Comparison of ENCODE assay signal across 18 cellular contexts in genomic region chr16:57432505-57432904, GRCh38. TPM values are rescaled to one million over a fixed set of nuclear protein-coding genes. Genes with fewer than 3 reads are reported as not detected.
A peak's percentile ranks its signal among the peaks of the same experiment; 100 is the strongest.
DNase-seq lines count a peak whose midpoint lies in the region; ATAC-seq and TF ChIP-seq lines count a peak whose summit lies in the region.
"Had no signal": no experiment of that assay in that cellular context is flagged by ENCODE, and none has a peak within 500 bp of the region (broad histone marks: within the 10 kb centered on the region; RNA-seq: fewer than 3 reads in every experiment).

No MANE protein-coding gene starts in this region.

- peaks cover 0 to 9% (median 0%) of the 10 kb centered on the region in 4 donors for H3K4me1 ChIP-seq in right lobe of liver
- H3K4me1 ChIP-seq in thymus (ENCODE audit: control insufficient read depth, insufficient read depth, low read length): peaks cover 23% of the 10 kb centered on the region
- H3K4me1 ChIP-seq: SJCRH30 had no signal

- no peak for ATAC-seq in activated naive CD4-positive, alpha-beta T cell treated with anti-CD3 and anti-CD28 coated beads, Interleukin-2, amount 50 U/mL, for 72 hours
- ATAC-seq in activated naive CD8-positive, alpha-beta T cell treated with anti-CD3 and anti-CD28 coated beads, Interleukin-2, amount 10 ng/mL, durations not matched to agents 7 days and 5 days (ENCODE audit: low read depth): no peak
- ATAC-seq in right lobe of liver: peak in 3 of 4 donors; percentile 45 to 75 (median 62)

- no peak for TF ChIP-seq CTCF in right lobe of liver (IDR thresholded peaks at IDR 0.05)

- TF ChIP-seq POLR2A in right lobe of liver (IDR thresholded peaks at IDR 0.05): no peak

- WGBS in right lobe of liver (ENCODE audit: insufficient coverage, low coverage, low lambda C conversion rate, missing lambda C conversion rate): 80% methylated on average over 2 of the region's 2 CpGs
- WGBS in thymus: 97% methylated on average over 2 of the region's 2 CpGs

- no peaks in the 10 kb centered on the region for H3K27me3 Mint-ChIP-seq in activated naive CD4-positive, alpha-beta T cell treated with anti-CD3 and anti-CD28 coated beads, Interleukin-2, amount 50 U/mL, for 24 hours
- H3K27me3 Mint-ChIP-seq in activated naive CD8-positive, alpha-beta T cell treated with anti-CD3 and anti-CD28 coated beads, Interleukin-2, amount 10 ng/mL, durations not matched to agents 7 days and 5 days: no peaks in the 10 kb centered on the region

- H3K9me3 Mint-ChIP-seq in activated naive CD4-positive, alpha-beta T cell treated with anti-CD3 and anti-CD28 coated beads, Interleukin-2, amount 50 U/mL, for 24 hours: no peaks in the 10 kb centered on the region
- H3K9me3 Mint-ChIP-seq in activated naive CD4-positive, alpha-beta T cell treated with anti-CD3 and anti-CD28 coated beads, Interleukin-2, amount 50 U/mL, for 72 hours: no peaks in the 10 kb centered on the region
- H3K9me3 Mint-ChIP-seq in activated naive CD8-positive, alpha-beta T cell treated with anti-CD3 and anti-CD28 coated beads, Interleukin-2, amount 10 ng/mL, durations not matched to agents 7 days and 5 days: no peaks in the 10 kb centered on the region

- H3K4me1 Mint-ChIP-seq in activated naive CD4-positive, alpha-beta T cell treated with anti-CD3 and anti-CD28 coated beads, Interleukin-2, amount 50 U/mL, for 24 hours: peaks cover 34% of the 10 kb centered on the region
- H3K4me1 Mint-ChIP-seq in activated naive CD8-positive, alpha-beta T cell treated with anti-CD3 and anti-CD28 coated beads, Interleukin-2, amount 10 ng/mL, durations not matched to agents 7 days and 5 days: peaks cover 3% of the 10 kb centered on the region

- H3K4me3 Mint-ChIP-seq in activated naive CD4-positive, alpha-beta T cell treated with anti-CD3 and anti-CD28 coated beads, Interleukin-2, amount 50 U/mL, for 24 hours: no peak overlapping the region
- H3K4me3 Mint-ChIP-seq in activated naive CD8-positive, alpha-beta T cell treated with anti-CD3 and anti-CD28 coated beads, Interleukin-2, amount 10 ng/mL, durations not matched to agents 7 days and 5 days: no peak overlapping the region

- H3K27ac ChIP-seq in right lobe of liver (no peak overlapping the region), thymus (ENCODE audit: low read depth) (peak overlapping the region; percentile 81)
- H3K27ac ChIP-seq: BLaER1 treated with 17β-estradiol and CSF1 and Interleukin-3, amounts not matched to agents 10 nM and 100 nM; RWPE1; SJCRH30 had no signal

- H3K4me3 ChIP-seq in right lobe of liver (no peak overlapping the region), thymus (ENCODE audit: low read length) (no peak overlapping the region)
- H3K4me3 ChIP-seq: BLaER1 treated with 17β-estradiol and CSF1 and Interleukin-3, amounts not matched to agents 10 nM and 100 nM; SJCRH30 had no signal

- H3K27me3 ChIP-seq in right lobe of liver (no peaks in the 10 kb centered on the region), thymus (ENCODE audit: control insufficient read depth, insufficient read depth) (no peaks in the 10 kb centered on the region)
- H3K27me3 ChIP-seq: BLaER1 treated with 17β-estradiol and CSF1 and Interleukin-3, amounts not matched to agents 10 nM and 100 nM; SJCRH30 had no signal

- peaks cover 28% of the 10 kb centered on the region for H3K36me3 Mint-ChIP-seq in activated naive CD4-positive, alpha-beta T cell treated with anti-CD3 and anti-CD28 coated beads, Interleukin-2, amount 50 U/mL, for 24 hours
- peaks cover 16 to 17% of the 10 kb centered on the region in 2 donors for H3K36me3 Mint-ChIP-seq in activated naive CD4-positive, alpha-beta T cell treated with anti-CD3 and anti-CD28 coated beads, Interleukin-2, amount 50 U/mL, for 72 hours
- H3K36me3 Mint-ChIP-seq in activated naive CD8-positive, alpha-beta T cell treated with anti-CD3 and anti-CD28 coated beads, Interleukin-2, amount 10 ng/mL, durations not matched to agents 7 days and 5 days: peaks cover 39% of the 10 kb centered on the region

- H3K9me3 ChIP-seq in right lobe of liver: no peaks in the 10 kb centered on the region
- no peaks in the 10 kb centered on the region for H3K9me3 ChIP-seq in thymus (ENCODE audit: control insufficient read depth)
- H3K9me3 ChIP-seq: BLaER1 treated with 17β-estradiol and CSF1 and Interleukin-3, amounts not matched to agents 10 nM and 100 nM; SJCRH30 had no signal

- peak overlapping the region; percentile 77 for H3K27ac Mint-ChIP-seq in activated naive CD4-positive, alpha-beta T cell treated with anti-CD3 and anti-CD28 coated beads, Interleukin-2, amount 50 U/mL, for 24 hours
- peak overlapping the region in 1 of 2 donors; percentile 88 for H3K27ac Mint-ChIP-seq in activated naive CD4-positive, alpha-beta T cell treated with anti-CD3 and anti-CD28 coated beads, Interleukin-2, amount 50 U/mL, for 72 hours
- H3K27ac Mint-ChIP-seq in activated naive CD8-positive, alpha-beta T cell treated with anti-CD3 and anti-CD28 coated beads, Interleukin-2, amount 10 ng/mL, durations not matched to agents 7 days and 5 days: peak overlapping the region; percentile 51

- H3K36me3 ChIP-seq in right lobe of liver (peaks cover 3 to 91% (median 57%) of the 10 kb centered on the region in 4 donors), thymus (ENCODE audit: control insufficient read depth, insufficient read depth) (peaks cover 62% of the 10 kb centered on the region)

- intact Hi-C loops in right lobe of liver (cut with DNase I): no loop called here

- POLR2A ChIA-PET in activated naive CD8-positive, alpha-beta T cell treated with anti-CD3 and anti-CD28 coated beads, Interleukin-2, amount 10 ng/mL, durations not matched to agents 7 days and 5 days (lab: Charles Lee): interaction anchor here (1.6 to 2.6 kb wide), 2 partner anchors 14 to 16 kb away, joined by 4 to 17 read pairs; partner anchors contain the start of genes CIAPIN1 and COQ9

- DNase-seq in activated naive CD4-positive, alpha-beta T cell treated with anti-CD3 and anti-CD28 coated beads, Interleukin-2, amount 50 U/mL, for 72 hours (ENCODE audit: low spot score in 2 of 2): no peak
- DNase-seq in activated naive CD8-positive, alpha-beta T cell treated with anti-CD3 and anti-CD28 coated beads, Interleukin-2, amount 10 ng/mL, durations not matched to agents 7 days and 5 days: no peak
- DNase-seq in right lobe of liver (no peak), SIG-M5 treated with dmso at 0.1 percent for 504 hours (lab: John Stamatoyannopoulos, UW; ENCODE audit: unreplicated experiment) (no peak), DMS53 (lab: John Stamatoyannopoulos, UW) (no peak)
- no peak for DNase-seq in activated CD8-positive, alpha-beta memory T cell treated with anti-CD3 and anti-CD28 coated beads, Interleukin-2, amount 50 U/mL, for 4 hours
- DNase-seq: DND-41, KG1, MV-4-11, NCI-H187, NCI-H2227 treated with DMSO at 0.1 percent for 48 hours, NCI-H524 treated with DMSO at 0.1 percent for 48 hours, SJCRH30 had no signal

RNA-seq across cellular contexts. Expression of gene CIAPIN1, which starts 14.7 kb away (rescaled TPM):
- total RNA-seq in activated naive CD4-positive, alpha-beta T cell treated with anti-CD3 and anti-CD28 coated beads, Interleukin-2, amount 50 U/mL, for 72 hours: 10 to 100 TPM; 35.2 to 38.0 TPM
- 10 to 100 TPM; 36.7 to 37.7 TPM for total RNA-seq in activated naive CD8-positive, alpha-beta T cell treated with anti-CD3 and anti-CD28 coated beads, Interleukin-2, amount 10 ng/mL, durations not matched to agents 7 days and 5 days
- 10 to 100 TPM; 23.3 to 27.4 (median 23.9) TPM for total RNA-seq in right lobe of liver
- 61.9 TPM for polyA plus RNA-seq in thymus

RNA-seq across cellular contexts. Expression of gene COQ9, which starts 14.8 kb away (rescaled TPM):
- total RNA-seq in activated naive CD4-positive, alpha-beta T cell treated with anti-CD3 and anti-CD28 coated beads, Interleukin-2, amount 50 U/mL, for 72 hours: 10 to 100 TPM; 14.8 to 44.3 TPM
- total RNA-seq in activated naive CD8-positive, alpha-beta T cell treated with anti-CD3 and anti-CD28 coated beads, Interleukin-2, amount 10 ng/mL, durations not matched to agents 7 days and 5 days: 10 to 100 TPM; 37.1 to 40.3 TPM
- 10 to 100 TPM; 43.2 to 81.4 (median 55.3) TPM for total RNA-seq in right lobe of liver
- 67.5 TPM for polyA plus RNA-seq in thymus

RNA-seq across cellular contexts. Expression of gene CCL17, which starts 27.9 kb away (rescaled TPM):
- not detected for total RNA-seq in activated naive CD4-positive, alpha-beta T cell treated with anti-CD3 and anti-CD28 coated beads, Interleukin-2, amount 50 U/mL, for 72 hours
- total RNA-seq in activated naive CD8-positive, alpha-beta T cell treated with anti-CD3 and anti-CD28 coated beads, Interleukin-2, amount 10 ng/mL, durations not matched to agents 7 days and 5 days: not detected
- total RNA-seq in right lobe of liver: not detected
- 38.6 TPM for polyA plus RNA-seq in thymus
- total RNA-seq: G401, SJCRH30 had no signal

RNA-seq across cellular contexts. Expression of gene POLR2C, which starts 30.0 kb away (rescaled TPM):
- 10 to 100 TPM; 64.3 to 65.3 TPM for total RNA-seq in activated naive CD4-positive, alpha-beta T cell treated with anti-CD3 and anti-CD28 coated beads, Interleukin-2, amount 50 U/mL, for 72 hours
- total RNA-seq in activated naive CD8-positive, alpha-beta T cell treated with anti-CD3 and anti-CD28 coated beads, Interleukin-2, amount 10 ng/mL, durations not matched to agents 7 days and 5 days: 10 to 100 TPM; 61.1 to 63.6 TPM
- total RNA-seq in right lobe of liver: 10 to 100 TPM; 27.7 to 70.2 (median 35.4) TPM
- polyA plus RNA-seq in thymus: 56.5 TPM

RNA-seq across cellular contexts. Expression of gene DOK4, which starts 53.8 kb away (rescaled TPM):
- 1 to 10 TPM; 7.1 to 7.7 TPM for total RNA-seq in activated naive CD4-positive, alpha-beta T cell treated with anti-CD3 and anti-CD28 coated beads, Interleukin-2, amount 50 U/mL, for 72 hours
- 1 to 10 TPM; 6.3 to 6.4 TPM for total RNA-seq in activated naive CD8-positive, alpha-beta T cell treated with anti-CD3 and anti-CD28 coated beads, Interleukin-2, amount 10 ng/mL, durations not matched to agents 7 days and 5 days
- total RNA-seq in right lobe of liver: 10 to 100 TPM; 20.0 to 62.1 (median 36.7) TPM
- polyA plus RNA-seq in thymus: 11.8 TPM

Comparison
In these comparisons a context has a peak if more than half of its experiments do, and no peak if none do; other contexts are left out.
1. ATAC-seq: peak in right lobe of liver (3 of 4); none in activated naive CD4-positive, alpha-beta T cell treated with anti-CD3 and anti-CD28 coated beads, Interleukin-2, amount 50 U/mL, for 72 hours (0 of 2) and activated naive CD8-positive, alpha-beta T cell treated with anti-CD3 and anti-CD28 coated beads, Interleukin-2, amount 10 ng/mL, durations not matched to agents 7 days and 5 days (single experiment).